In the genomic region with DNA sequence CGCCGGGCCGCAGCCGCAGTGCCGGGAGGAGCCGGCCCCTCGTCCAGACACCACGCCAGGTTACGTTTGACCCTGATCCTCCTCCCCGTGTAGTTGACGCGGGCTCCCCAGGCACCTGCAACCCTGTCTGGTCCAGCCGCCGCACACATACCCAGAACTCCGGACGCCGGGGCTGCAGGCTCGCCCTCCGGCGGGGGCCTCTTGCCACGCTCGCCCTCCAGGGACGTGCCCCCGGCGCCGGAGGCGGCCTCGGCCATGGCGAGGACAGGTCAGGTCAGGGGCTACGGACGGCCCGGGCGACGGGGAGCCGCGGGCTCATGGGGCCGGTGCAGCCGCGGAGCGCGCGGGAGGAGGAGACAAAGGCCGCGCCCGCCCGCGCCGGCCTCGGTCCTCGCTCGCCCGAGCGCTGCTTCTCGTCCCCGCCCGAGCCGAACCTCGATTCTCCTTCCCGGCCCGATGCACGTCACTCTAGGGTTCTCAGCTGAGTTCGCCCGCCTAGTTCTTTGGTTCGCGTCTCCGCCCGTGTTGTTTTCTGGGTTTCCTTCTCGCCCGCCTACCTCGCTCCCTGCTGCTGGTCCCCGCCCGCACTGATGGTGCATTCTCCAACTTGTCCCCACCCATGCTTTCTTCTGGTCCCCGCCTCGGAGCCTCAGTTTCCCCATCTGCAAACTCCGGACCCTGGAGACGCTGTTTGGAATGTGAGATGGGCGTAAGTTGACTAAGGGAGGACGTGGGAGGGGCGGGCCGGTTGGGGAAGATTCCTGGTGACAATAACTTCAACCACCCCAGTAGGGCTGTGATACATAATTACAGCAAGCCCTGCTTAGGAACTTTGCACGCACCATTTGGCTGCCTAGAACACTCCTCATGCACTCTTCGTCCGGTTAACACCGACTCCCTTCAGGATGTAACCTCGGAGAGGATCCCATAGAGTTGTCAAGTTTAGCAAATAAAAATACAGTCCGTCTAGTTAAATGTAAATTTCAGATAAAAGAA, we compare ENCODE assay signal across 8 cellular contexts.
A peak's percentile ranks its signal among the peaks of the same experiment; 100 is the strongest.
DNase-seq lines count a peak whose midpoint lies in the region; ATAC-seq and FAIRE-seq lines count a peak whose summit lies in the region.

A gene with protein sequence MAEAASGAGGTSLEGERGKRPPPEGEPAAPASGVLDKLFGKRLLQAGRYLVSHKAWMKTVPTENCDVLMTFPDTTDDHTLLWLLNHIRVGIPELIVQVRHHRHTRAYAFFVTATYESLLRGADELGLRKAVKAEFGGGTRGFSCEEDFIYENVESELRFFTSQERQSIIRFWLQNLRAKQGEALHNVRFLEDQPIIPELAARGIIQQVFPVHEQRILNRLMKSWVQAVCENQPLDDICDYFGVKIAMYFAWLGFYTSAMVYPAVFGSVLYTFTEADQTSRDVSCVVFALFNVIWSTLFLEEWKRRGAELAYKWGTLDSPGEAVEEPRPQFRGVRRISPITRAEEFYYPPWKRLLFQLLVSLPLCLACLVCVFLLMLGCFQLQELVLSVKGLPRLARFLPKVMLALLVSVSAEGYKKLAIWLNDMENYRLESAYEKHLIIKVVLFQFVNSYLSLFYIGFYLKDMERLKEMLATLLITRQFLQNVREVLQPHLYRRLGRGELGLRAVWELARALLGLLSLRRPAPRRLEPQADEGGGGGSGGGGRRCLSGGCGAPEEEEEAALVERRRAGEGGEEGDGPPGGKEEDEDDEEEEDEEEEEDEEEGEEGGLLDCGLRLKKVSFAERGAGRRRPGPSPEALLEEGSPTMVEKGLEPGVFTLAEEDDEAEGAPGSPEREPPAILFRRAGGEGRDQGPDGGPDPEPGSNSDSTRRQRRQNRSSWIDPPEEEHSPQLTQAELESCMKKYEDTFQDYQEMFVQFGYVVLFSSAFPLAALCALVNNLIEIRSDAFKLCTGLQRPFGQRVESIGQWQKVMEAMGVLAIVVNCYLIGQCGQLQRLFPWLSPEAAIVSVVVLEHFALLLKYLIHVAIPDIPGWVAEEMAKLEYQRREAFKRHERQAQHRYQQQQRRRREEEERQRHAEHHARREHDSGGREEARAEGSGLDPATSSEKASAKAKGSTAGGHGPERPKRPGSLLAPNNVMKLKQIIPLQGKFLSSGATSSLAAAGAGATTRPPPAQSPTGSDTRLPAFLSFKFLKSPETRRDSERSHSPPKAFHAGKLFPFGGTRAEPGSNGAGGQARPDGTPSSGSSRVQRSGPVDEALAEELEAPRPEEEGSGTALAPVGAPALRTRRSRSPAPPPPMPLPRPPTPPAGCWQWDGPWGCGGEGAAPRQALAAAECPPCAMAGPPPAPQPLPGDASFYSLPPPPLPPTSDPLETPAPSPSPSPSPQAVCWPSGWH (minus strand): TSS at position 442 of the 996 bp plus-strand sequence. CDS start 185 bp downstream, at position 257.

- in situ Hi-C loops in ACHN (cut with HindIII; ENCODE audit: low pct_ligation_motif_present, low pct_unique_long_range_greater_than_20kb, low sequenced_read_pairs): no loop called here

- H3K4me3 Mint-ChIP-seq in effector memory CD8-positive, alpha-beta T cell: peak within 1 kb of the TSS; percentile 90 to 97
- H3K4me3 Mint-ChIP-seq in memory B cell: peak within 1 kb of the TSS; percentile 84

- H3K4me1 Mint-ChIP-seq in effector memory CD8-positive, alpha-beta T cell (ENCODE audit: low read depth in 2 of 2): peaks cover 33 to 37% of the 10 kb centered on the region in 2 donors
- H3K4me1 Mint-ChIP-seq in memory B cell: peaks cover 14% of the 10 kb centered on the region

- FAIRE-seq in HTR-8/SVneo (lab: Jason Lieb, UNC): peak; percentile 93

- ATAC-seq in GM19023 (IDR thresholded peaks at IDR 0.05; ENCODE audit: unreplicated experiment) (peak; percentile 37), memory B cell (ENCODE audit: low read depth) (peak; percentile 68)
- peak; percentile 70 for ATAC-seq in effector memory CD8-positive, alpha-beta T cell (replicated peaks)

- H3K27ac Mint-ChIP-seq in effector memory CD8-positive, alpha-beta T cell: peak within 1 kb of the TSS; percentile 29 to 74
- H3K27ac Mint-ChIP-seq in memory B cell: peak within 1 kb of the TSS; percentile 12

- peaks cover 2% of the 10 kb centered on the region for H3K36me3 Mint-ChIP-seq in effector memory CD8-positive, alpha-beta T cell (ENCODE audit: insufficient read depth)
- H3K36me3 Mint-ChIP-seq in memory B cell: peaks cover 2% of the 10 kb centered on the region

- no peaks in the 10 kb centered on the region for H3K27me3 Mint-ChIP-seq in effector memory CD8-positive, alpha-beta T cell
- H3K27me3 Mint-ChIP-seq in memory B cell: peaks cover 11% of the 10 kb centered on the region

- H3K9me3 Mint-ChIP-seq in effector memory CD8-positive, alpha-beta T cell: no peaks in the 10 kb centered on the region
- no peaks in the 10 kb centered on the region for H3K9me3 Mint-ChIP-seq in memory B cell

- DNase-seq in ACHN (peak; percentile 97), HTR-8/SVneo (ENCODE audit: insufficient read length, low spot score) (peak; percentile 95), NOMO-1 (lab: John Stamatoyannopoulos, UW; ENCODE audit: unreplicated experiment in 2 of 2) (peak; percentile 92 to 93), memory B cell (ENCODE audit: low spot score in 2 of 2) (peak; percentile 96)
- DNase-seq in activated CD8-positive, alpha-beta memory T cell treated with anti-CD3 and anti-CD28 coated beads for 24 hours: peak; percentile 98
- DNase-seq in effector memory CD8-positive, alpha-beta T cell: peak; percentile 94 to 97 (median 97)
- DNase-seq in stimulated activated CD4-positive, alpha-beta T cell treated with anti-CD3 and anti-CD28 coated beads, TNF-alpha, amount 100 ng/mL, for 48 hours (ENCODE audit: low read depth in 3 of 3): peak; percentile 92 to 95 (median 94)

Comparison
In these comparisons a context has a peak if more than half of its experiments do, and no peak if none do; other contexts are left out.
1. Peak in every context shown above with its lines: DNase-seq and ATAC-seq.